In genomic region chr6:43174263-43175112, GRCh38 we compare ENCODE assay signal across 8 cellular contexts. TPM values are rescaled to one million over a fixed set of nuclear protein-coding genes. Genes with fewer than 3 reads are reported as not detected.
DNase-seq lines count a peak whose midpoint lies in the region; ATAC-seq and TF ChIP-seq lines count a peak whose summit lies in the region.

No MANE protein-coding gene starts in this region.

- TF ChIP-seq CTCF in Panc1 (IDR thresholded peaks at IDR 0.05) = no peak
- TF ChIP-seq CTCF in esophagus squamous epithelium (IDR thresholded peaks at IDR 0.05) = peak in 5 of 6 experiments; percentile 26 to 54 (median 34)

- POLR2A ChIA-PET in Panc1 (lab: Charles Lee) = interaction anchor here (0.6 to 1.1 kb wide), 2 partner anchors 47 to 80 kb away, joined by 3 to 5 read pairs; no protein-coding TSS in a partner anchor

- CTCF ChIA-PET in Panc1 (lab: Charles Lee) = interaction anchor here (0.5 kb wide), 1 partner anchor 133 kb away, joined by 15 read pairs; no protein-coding TSS in a partner anchor

- H3K27ac ChIP-seq in Panc1 (ENCODE audit: low read length) (peak overlapping the region; percentile 72), esophagus squamous epithelium (peak overlapping the region; percentile 93 to 99 (median 99)), muscle layer of duodenum (ENCODE audit: low read length) (peak overlapping the region; percentile 95)

- ATAC-seq in GM21737 (IDR thresholded peaks at IDR 0.05; ENCODE audit: unreplicated experiment) (peak; percentile 58), Panc1 (peak; percentile 76)

- no TSS peak for BruUV-seq in Panc1 (replicated peaks; lab: Mats Ljungman, UMichigan)

- peaks cover 11% of the 10 kb centered on the region for H3K36me3 ChIP-seq in Panc1 (ENCODE audit: control insufficient read depth, insufficient read depth, low read length)
- peaks cover 7 to 46% (median 25%) of the 10 kb centered on the region in 3 donors for H3K36me3 ChIP-seq in esophagus squamous epithelium
- H3K36me3 ChIP-seq in muscle layer of duodenum (ENCODE audit: control insufficient read depth in 1 of 2, insufficient read depth in 2 of 2, low read length in 2 of 2) = peaks cover 38 to 43% of the 10 kb centered on the region in 2 donors

- peaks cover 19% of the 10 kb centered on the region for H3K4me1 ChIP-seq in Panc1 (ENCODE audit: control insufficient read depth, insufficient read depth, low read length)
- peaks cover 28 to 54% (median 29%) of the 10 kb centered on the region in 3 donors for H3K4me1 ChIP-seq in esophagus squamous epithelium
- peaks cover 17 to 30% of the 10 kb centered on the region in 2 donors for H3K4me1 ChIP-seq in muscle layer of duodenum (ENCODE audit: control insufficient read depth in 1 of 2, insufficient read depth in 2 of 2, low read length in 2 of 2)

- 0% methylated on average over 8 to 10 of the region's 32 CpGs for WGBS in esophagus squamous epithelium, 2 donors

- DNase-seq in DMS53 (lab: John Stamatoyannopoulos, UW) = peak; percentile 99
- peak; percentile 84 for DNase-seq in KG1 (lab: John Stamatoyannopoulos, UW)
- peak; percentile 78 for DNase-seq in Panc1 (ENCODE audit: low read depth, low spot score)
- DNase-seq in activated T-helper 1 cell treated with Interleukin-2 at 50 U/mL for 16 hours (ENCODE audit: low read depth) = peak; percentile 90
- peak; percentile 96 for DNase-seq in esophagus squamous epithelium (lab: John Stamatoyannopoulos, UW)
- DNase-seq in stimulated activated CD8-positive, alpha-beta memory T cell treated with anti-CD3 and anti-CD28 coated beads, Interleukin-7, amount 100 ng/mL, for 24 hours (ENCODE audit: low read depth) = peak; percentile 86

- peak overlapping the region; percentile 82 to 90 for H3K4me3 ChIP-seq in Panc1 (ENCODE audit: low read depth in 2 of 2, low read length in 2 of 2)
- H3K4me3 ChIP-seq in esophagus squamous epithelium = peak overlapping the region; percentile 29 to 98 (median 87)
- peak overlapping the region; percentile 81 to 91 for H3K4me3 ChIP-seq in muscle layer of duodenum (ENCODE audit: low read depth in 1 of 2, low read length in 2 of 2)

- TF ChIP-seq POLR2A in esophagus squamous epithelium (IDR thresholded peaks at IDR 0.05) = peak in 3 of 4 donors; percentile 33 to 84 (median 72)

- in situ Hi-C loops in Panc1 (cut with HindIII; ENCODE audit: low pct_unique_long_range_greater_than_20kb, low sequenced_read_pairs) = no loop called here

- H3K27me3 ChIP-seq in Panc1 (ENCODE audit: control insufficient read depth, insufficient read depth, low read length) (no peaks in the 10 kb centered on the region), esophagus squamous epithelium (no peaks in the 10 kb centered on the region), muscle layer of duodenum (ENCODE audit: low read depth, low read length) (no peaks in the 10 kb centered on the region)

- intact Hi-C loops in Panc1 (cut with micrococcal nuclease; ENCODE audit: unreplicated experiment) (no loop called here), esophagus squamous epithelium (cut with DNase I) (no loop called here)

- H3K9me3 ChIP-seq in Panc1 (ENCODE audit: control insufficient read depth, insufficient read depth, low read depth, low read length) (no peaks in the 10 kb centered on the region), esophagus squamous epithelium (no peaks in the 10 kb centered on the region), muscle layer of duodenum (ENCODE audit: control insufficient read depth in 1 of 2, low read length in 2 of 2) (no peaks in the 10 kb centered on the region)

RNA-seq across cellular contexts. Expression of gene SRF, which starts 3.4 kb away (rescaled TPM):
- total RNA-seq in Panc1 (2021; ENCODE audit: unreplicated experiment) (48.9 TPM), esophagus squamous epithelium (10 to 100 TPM; 22.0 to 38.9 (median 35.3) TPM)
- 60.8 TPM for polyA plus RNA-seq in Panc1 (2012; ENCODE audit: insufficient read length)

RNA-seq across cellular contexts. Expression of gene CUL9, which starts 7.5 kb away (rescaled TPM):
- total RNA-seq in Panc1 (2021; ENCODE audit: unreplicated experiment) (54.3 TPM), esophagus squamous epithelium (10 to 100 TPM; 26.2 to 50.9 (median 32.5) TPM)
- polyA plus RNA-seq in Panc1 (2012; ENCODE audit: insufficient read length) = 41.2 TPM

RNA-seq across cellular contexts. Expression of gene DNPH1, which starts 54.8 kb away (rescaled TPM):
- 67.3 TPM for total RNA-seq in Panc1 (2021; ENCODE audit: unreplicated experiment)
- polyA plus RNA-seq in Panc1 (2012; ENCODE audit: insufficient read length) = 194 TPM
- 100 to 1,000 TPM in 1 of 4 donors, 10 to 100 TPM in 3; 57.7 to 101 (median 81.5) TPM for total RNA-seq in esophagus squamous epithelium

Comparison
In these comparisons a context has a peak if more than half of its experiments do, and no peak if none do; other contexts are left out.
1. Peak in every context shown above with its lines: DNase-seq, ATAC-seq, H3K4me3 ChIP-seq and H3K27ac ChIP-seq.